Comparison of ENCODE assay signal across 9 cellular contexts in the genomic region with DNA sequence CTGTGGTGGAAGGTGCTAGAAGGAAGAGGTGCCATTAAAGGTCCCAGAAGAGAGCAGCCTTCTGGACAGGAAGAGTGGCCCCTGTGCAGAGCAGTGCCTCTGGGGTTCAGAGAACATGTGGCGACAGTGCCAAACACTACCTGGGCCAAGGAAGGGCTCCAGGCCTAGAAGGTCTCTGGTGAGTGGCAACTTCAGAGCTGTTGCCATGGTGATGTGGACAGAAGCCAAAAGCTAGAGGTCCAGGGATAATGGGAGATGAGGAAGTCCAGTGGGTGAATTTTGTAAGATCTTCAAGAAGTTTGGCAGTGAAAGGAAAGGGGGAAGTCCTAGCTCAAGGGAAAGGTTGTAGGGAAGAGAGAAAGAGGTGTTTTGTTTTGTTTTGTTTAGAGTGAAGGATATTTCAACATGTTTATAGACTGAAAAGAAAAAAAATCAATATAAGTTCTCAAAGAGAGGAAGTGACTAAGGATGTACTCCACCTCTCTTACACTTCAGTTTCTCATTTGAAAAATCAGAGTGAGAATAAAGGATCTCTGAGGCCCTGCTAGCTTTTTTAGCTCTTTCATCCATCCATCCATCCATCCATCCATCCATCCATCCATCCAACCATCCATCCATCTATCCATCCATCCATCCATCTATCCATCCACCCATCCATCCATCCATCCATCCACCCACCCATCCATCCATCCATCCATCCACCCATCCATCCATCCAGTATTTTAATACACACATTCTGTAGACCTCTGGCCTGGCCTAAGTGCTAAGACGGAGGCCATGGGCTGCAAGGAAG.
DNase-seq lines count a peak whose midpoint lies in the region; ATAC-seq and TF ChIP-seq lines count a peak whose summit lies in the region.
"Had no signal": no experiment of that assay in that cellular context is flagged by ENCODE, and none has a peak within 500 bp of the region (broad histone marks: within the 10 kb centered on the region; RNA-seq: fewer than 3 reads in every experiment).

No MANE protein-coding gene starts in this region.

- no peak for TF ChIP-seq POLR2A in sigmoid colon (IDR thresholded peaks at IDR 0.05)

- H2AFZ ChIP-seq in PC-3 (ENCODE audit: low read length) = no peak overlapping the region

- intact Hi-C loops in PC-3 (cut with micrococcal nuclease) = no loop called here
- intact Hi-C loops in sigmoid colon (cut with DNase I) = no loop called here

- TSS peak; percentile 72 for BruUV-seq in PC-3 (replicated peaks; lab: Mats Ljungman, UMichigan)

- H3K79me2 ChIP-seq in PC-3 (ENCODE audit: low read length) = no peaks in the 10 kb centered on the region

- no peaks in the 10 kb centered on the region for H3K27me3 ChIP-seq in PC-3 (ENCODE audit: low read length)
- H3K27me3 ChIP-seq in sigmoid colon = no peaks in the 10 kb centered on the region

- no peak for TF ChIP-seq EP300 in sigmoid colon (IDR thresholded peaks at IDR 0.05)

- H3K9me3 ChIP-seq in PC-3 (ENCODE audit: low read length) (no peaks in the 10 kb centered on the region), sigmoid colon (no peaks in the 10 kb centered on the region)

- peak; percentile 46 for DNase-seq in A172 (ENCODE audit: low spot score)
- DNase-seq in Daoy (ENCODE audit: low read depth) = peak; percentile 54
- DNase-seq in PC-3 = peak; percentile 82
- peak; percentile 57 for DNase-seq in epithelial cell of esophagus (ENCODE audit: low read depth)
- DNase-seq in NCI-H524 treated with DMSO at 0.1 percent for 48 hours (lab: John Stamatoyannopoulos, UW) = no peak
- DNase-seq in sigmoid colon = no peak
- DNase-seq: activated B cell treated with CpG ODN at 0.5 μM for 24 hours had no signal

- H3K9me2 ChIP-seq in PC-3 (replicated peaks; ENCODE audit: low read length) = no peaks in the 10 kb centered on the region

- H3K4me2 ChIP-seq in PC-3 (ENCODE audit: low read length) = peak overlapping the region; percentile 29

- H3K4me1 ChIP-seq in PC-3 (ENCODE audit: insufficient read depth, low read length) (peaks cover 36% of the 10 kb centered on the region), sigmoid colon (no peaks in the 10 kb centered on the region)

- no peaks in the 10 kb centered on the region for H3F3A ChIP-seq in PC-3 (ENCODE audit: low read length, unreplicated experiment)

- no peak for TF ChIP-seq CTCF in PC-3 (conservative IDR thresholded peaks at IDR 0.05; ENCODE audit: low read depth, low read length)
- no peak for TF ChIP-seq CTCF in epithelial cell of esophagus (IDR thresholded peaks at IDR 0.05; ENCODE audit: insufficient read depth, low read depth, low read length, missing control alignments)
- no peak for TF ChIP-seq CTCF in sigmoid colon (IDR thresholded peaks at IDR 0.05)

- H3K9ac ChIP-seq in PC-3 (ENCODE audit: low read length) = peak overlapping the region; percentile 44; the same call in 1 of the 2 replicates

- WGBS in sigmoid colon, 2 donors = 94 to 97% methylated on average over 2 of the region's 2 CpGs

- H3K27ac ChIP-seq in PC-3 (ENCODE audit: low read length) = peak overlapping the region; percentile 83
- no peak overlapping the region for H3K27ac ChIP-seq in sigmoid colon

- no peaks in the 10 kb centered on the region for H4K20me1 ChIP-seq in PC-3 (ENCODE audit: low read length)

- CTCF ChIA-PET in PC-3 (lab: Charles Lee) = interaction anchor here (0.5 to 0.6 kb wide), 2 partner anchors 58 to 114 kb away, joined by 3 read pairs; no protein-coding TSS in a partner anchor

- H3K4me3 ChIP-seq in PC-3 (ENCODE audit: low read length) (no peak overlapping the region), epithelial cell of esophagus (ENCODE audit: low read length) (no peak overlapping the region), sigmoid colon (no peak overlapping the region)

- POLR2A ChIA-PET in PC-3 (lab: Charles Lee; ENCODE audit: unreplicated experiment) = interaction anchor here (0.5 to 0.9 kb wide), 2 partner anchors 22 to 110 kb away, joined by 3 to 4 read pairs; no protein-coding TSS in a partner anchor

- H3K36me3 ChIP-seq in PC-3 (ENCODE audit: low read depth, low read length) (no peaks in the 10 kb centered on the region), sigmoid colon (no peaks in the 10 kb centered on the region)

- ATAC-seq in PC-3 (peak; percentile 72), HG03135 (IDR thresholded peaks at IDR 0.05; ENCODE audit: unreplicated experiment) (no peak), GM21737 (IDR thresholded peaks at IDR 0.05; ENCODE audit: unreplicated experiment) (no peak)

Comparison
In these comparisons a context has a peak if more than half of its experiments do, and no peak if none do; other contexts are left out.
1. DNase-seq: peak in A172 (single experiment), Daoy (single experiment), PC-3 (single experiment) and epithelial cell of esophagus (single experiment); none in NCI-H524 treated with DMSO at 0.1 percent for 48 hours (single experiment) and sigmoid colon (single experiment).